ENCODE assay signal across 22 cellular contexts in genomic region chr6:135227758-135228157, GRCh38. TPM values are rescaled to one million over a fixed set of nuclear protein-coding genes. Genes with fewer than 3 reads are reported as not detected.
"Had no signal": no experiment of that assay in that cellular context is flagged by ENCODE, and none has a peak within 500 bp of the region (broad histone marks: within the 10 kb centered on the region; RNA-seq: fewer than 3 reads in every experiment).

No MANE protein-coding gene starts in this region.

- H3K4me1 ChIP-seq: body of pancreas had no signal

- H3K9me2 ChIP-seq: SK-N-SH had no signal

- H3K4me3 Mint-ChIP-seq: activated CD8-positive, alpha-beta T cell treated with anti-CD3 and anti-CD28 coated beads for 36 hours; activated naive CD4-positive, alpha-beta T cell treated with anti-CD3 and anti-CD28 coated beads, Interleukin-2, amount 10 ng/mL, durations not matched to agents 7 days and 5 days; activated T-cell treated with anti-CD3 and anti-CD28 coated beads, Interleukin-2, amount 50 U/mL, for 72 hours; T-helper 1 cell treated with Interleukin-12 subunit alpha and Interleukin-12 subunit beta and Interleukin-4 antibody, amounts not matched to agents 30 μg/mL and 1 μg/mL, for 36 hours had no signal

- H3K4me2 ChIP-seq: SK-N-SH had no signal

- ATAC-seq: activated CD4-positive, CD25-positive, alpha-beta regulatory T cell treated with anti-CD3 and anti-CD28 coated beads, Interleukin-2, amount 50 U/mL, for 24 hours; activated T-cell treated with anti-CD3 and anti-CD28 coated beads, Interleukin-2, amount 50 U/mL, for 72 hours; body of pancreas had no signal

- H3K9ac ChIP-seq: SK-N-SH had no signal

- H3K27me3 ChIP-seq: body of pancreas had no signal

- H3K27me3 Mint-ChIP-seq: activated CD8-positive, alpha-beta T cell treated with anti-CD3 and anti-CD28 coated beads for 36 hours; activated naive CD4-positive, alpha-beta T cell treated with anti-CD3 and anti-CD28 coated beads, Interleukin-2, amount 10 ng/mL, durations not matched to agents 7 days and 5 days had no signal

- H3K9me3 Mint-ChIP-seq: activated CD8-positive, alpha-beta T cell treated with anti-CD3 and anti-CD28 coated beads for 36 hours; activated naive CD4-positive, alpha-beta T cell treated with anti-CD3 and anti-CD28 coated beads, Interleukin-2, amount 10 ng/mL, durations not matched to agents 7 days and 5 days; activated T-helper 2 cell treated with anti-CD3 and anti-CD28 coated beads, Interferon-gamma antibody, Interleukin-2, Interleukin-4, amounts not matched to agents 10 μg/mL and 5 μg/mL and 100 μg/mL, durations not matched to agents 14 hours and 24 hours and 36 hours; T-helper 1 cell treated with Interleukin-12 subunit alpha and Interleukin-12 subunit beta and Interleukin-4 antibody, amounts not matched to agents 30 μg/mL and 1 μg/mL, for 36 hours had no signal

- H3K9me3 ChIP-seq: body of pancreas, SK-N-SH had no signal

- H3K27ac Mint-ChIP-seq: activated CD8-positive, alpha-beta T cell treated with anti-CD3 and anti-CD28 coated beads for 36 hours; activated naive CD4-positive, alpha-beta T cell treated with anti-CD3 and anti-CD28 coated beads, Interleukin-2, amount 10 ng/mL, durations not matched to agents 7 days and 5 days; activated T-cell treated with anti-CD3 and anti-CD28 coated beads, Interleukin-2, amount 50 U/mL, for 72 hours; activated T-helper 2 cell treated with anti-CD3 and anti-CD28 coated beads, Interferon-gamma antibody, Interleukin-2, Interleukin-4, amounts not matched to agents 10 μg/mL and 5 μg/mL and 100 μg/mL, durations not matched to agents 14 hours and 24 hours and 36 hours; T-helper 1 cell treated with Interleukin-12 subunit alpha and Interleukin-12 subunit beta and Interleukin-4 antibody, amounts not matched to agents 30 μg/mL and 1 μg/mL, for 36 hours had no signal

- H3K4me3 ChIP-seq: body of pancreas had no signal

- DNase-seq: activated CD4-positive, alpha-beta T cell treated with anti-CD3 and anti-CD28 coated beads for 4 hours; activated CD8-positive, alpha-beta memory T cell treated with anti-CD3 and anti-CD28 coated beads, Interleukin-2, amount 50 U/mL, for 4 hours; activated CD8-positive, alpha-beta T cell treated with anti-CD3 and anti-CD28 coated beads for 36 hours; activated gamma-delta T cell treated with Interleukin-2 at 50 U/mL for 16 hours; activated naive CD4-positive, alpha-beta T cell treated with anti-CD3 and anti-CD28 coated beads, Interleukin-2, amount 10 ng/mL, durations not matched to agents 7 days and 5 days; activated T-cell treated with anti-CD3 and anti-CD28 coated beads, Interleukin-2, amount 50 U/mL, for 72 hours; aorta; body of pancreas; central memory CD4-positive, alpha-beta T cell; NCI-H1092 treated with DMSO at 0.1 percent for 48 hours; NCI-H1417 treated with DMSO at 0.1 percent for 48 hours; NCI-H1694 treated with DMSO at 0.1 percent for 48 hours; NCI-H2029 treated with DMSO at 0.1 percent for 48 hours; NCI-H510A treated with DMSO at 0.1 percent for 48 hours; NCI-H69; NK-92 treated with Interleukin-12 subunit alpha and Interleukin-12 subunit beta, amount 100 ng/mL, for 24 hours; SIG-M5; SK-N-SH; SW 1271 had no signal

- H3K27ac ChIP-seq: body of pancreas had no signal

RNA-seq across cellular contexts. Expression of gene MYB, which starts 46.6 kb away (rescaled TPM):
- total RNA-seq: body of pancreas had no signal
